In genomic region chr4:37453361-37454262, GRCh38 we compare ENCODE assay signal across 8 cellular contexts.
DNase-seq lines count a peak whose midpoint lies in the region; ATAC-seq, FAIRE-seq and TF ChIP-seq lines count a peak whose summit lies in the region.

No MANE protein-coding gene starts in this region.

- H3K4me2 ChIP-seq in astrocyte (ENCODE audit: low read length): peak overlapping the region; percentile 91

- TF ChIP-seq CTCF in AG09309 (IDR thresholded peaks at IDR 0.05; ENCODE audit: control insufficient read depth, insufficient read depth, low read depth, low read length, missing control alignments) (no peak), astrocyte (IDR thresholded peaks at IDR 0.05; ENCODE audit: insufficient read depth, low read depth, low read length) (no peak)

- H3K9me3 Mint-ChIP-seq in astrocyte (ENCODE audit: unreplicated experiment): no peaks in the 10 kb centered on the region

- no peaks in the 10 kb centered on the region for H3K4me1 Mint-ChIP-seq in astrocyte (ENCODE audit: low read depth, unreplicated experiment)

- no peaks in the 10 kb centered on the region for H3K9me3 ChIP-seq in astrocyte (ENCODE audit: insufficient read depth, low read depth, low read length)

- H3K36me3 ChIP-seq in astrocyte (ENCODE audit: insufficient read depth, low read length): no peaks in the 10 kb centered on the region

- no peaks in the 10 kb centered on the region for H4K20me1 ChIP-seq in astrocyte (ENCODE audit: insufficient read depth, low read length)

- no peaks in the 10 kb centered on the region for H3K36me3 Mint-ChIP-seq in astrocyte (ENCODE audit: low read depth, unreplicated experiment)

- ATAC-seq in GM19324 (IDR thresholded peaks at IDR 0.05; ENCODE audit: low FRiP score, unreplicated experiment) (peak; percentile 75), HG03520 (IDR thresholded peaks at IDR 0.05; ENCODE audit: unreplicated experiment) (peak; percentile 72)

- peak overlapping the region; percentile 15 for H3K4me3 ChIP-seq in AG09309 (ENCODE audit: control insufficient read depth, low read depth, low read length)
- peak overlapping the region; percentile 49 for H3K4me3 ChIP-seq in astrocyte (ENCODE audit: insufficient read depth, low read depth, low read length)

- no peaks in the 10 kb centered on the region for H3K79me2 ChIP-seq in astrocyte (ENCODE audit: insufficient read depth, low read length)

- peak overlapping the region; percentile 77 for H2AFZ ChIP-seq in astrocyte (ENCODE audit: low read depth, low read length)

- no peak overlapping the region for H3K27ac ChIP-seq in astrocyte (ENCODE audit: low read depth, low read length)

- H3K27ac Mint-ChIP-seq in astrocyte (ENCODE audit: unreplicated experiment): no peak overlapping the region

- H3K27me3 Mint-ChIP-seq in astrocyte (ENCODE audit: low read depth, unreplicated experiment): peaks cover 51% of the 10 kb centered on the region

- peaks cover 40% of the 10 kb centered on the region for H3K27me3 ChIP-seq in astrocyte (ENCODE audit: insufficient read depth, low read length)

- no peak for FAIRE-seq in astrocyte (lab: Jason Lieb, UNC)

- DNase-seq in AG09309 (ENCODE audit: low read depth) (no peak), SW 1271 (lab: John Stamatoyannopoulos, UW) (peak; percentile 45 to 49), astrocyte (ENCODE audit: low read depth) (peak; percentile 8), hippocampal formation (lab: John Stamatoyannopoulos, UW) (peak; percentile 45 to 63), putamen (ENCODE audit: low spot score) (peak; percentile 62), NCI-H1436 (lab: John Stamatoyannopoulos, UW) (no peak)

- H3K9ac ChIP-seq in astrocyte (ENCODE audit: low read length): no peak overlapping the region

- peaks cover 7% of the 10 kb centered on the region for H3K4me1 ChIP-seq in astrocyte (ENCODE audit: insufficient read depth, low read length)

- H3K4me3 Mint-ChIP-seq in astrocyte (ENCODE audit: unreplicated experiment): peak overlapping the region; percentile 83

Comparison
In these comparisons a context has a peak if more than half of its experiments do, and no peak if none do; other contexts are left out.
1. DNase-seq: peak in SW 1271 (2 of 2), astrocyte (single experiment), hippocampal formation (2 of 2) and putamen (single experiment); none in AG09309 (single experiment) and NCI-H1436 (single experiment).